Comparison of ENCODE assay signal across 26 cellular contexts in genomic region chr1:83764209-83764608, GRCh38.
DNase-seq lines count a peak whose midpoint lies in the region; ATAC-seq, FAIRE-seq and TF ChIP-seq lines count a peak whose summit lies in the region.
"Had no signal": no experiment of that assay in that cellular context is flagged by ENCODE, and none has a peak within 500 bp of the region (broad histone marks: within the 10 kb centered on the region; RNA-seq: fewer than 3 reads in every experiment).

No MANE protein-coding gene starts in this region.

- no peak for DNase-seq in GM12891 (ENCODE audit: insufficient read length, low spot score)
- peak; percentile 5 for DNase-seq in NCI-H69 (lab: John Stamatoyannopoulos, UW)
- DNase-seq in stimulated activated CD4-positive, alpha-beta T cell treated with anti-CD3 and anti-CD28 coated beads, Interleukin-2, amount 100 ng/mL, for 48 hours = no peak
- DNase-seq in DMS53 (lab: John Stamatoyannopoulos, UW) = no peak
- no peak for DNase-seq in 8988T
- DNase-seq: activated CD8-positive, alpha-beta T cell treated with anti-CD3 and anti-CD28 coated beads, Interleukin-2, amount 10 ng/mL, durations not matched to agents 7 days and 5 days; activated naive CD4-positive, alpha-beta T cell treated with anti-CD3 and anti-CD28 coated beads, Interleukin-2, amount 10 ng/mL, durations not matched to agents 7 days and 5 days; adrenal gland; CD8-positive, alpha-beta memory T cell; DMS153; gastrocnemius medialis; H7; hippocampal formation; left colon; NCI-H1436 treated with DMSO at 0.1 percent for 48 hours; NCI-H2081 treated with DMSO at 0.1 percent for 48 hours; ovary; stimulated activated naive CD8-positive, alpha-beta T cell treated with anti-CD3 and anti-CD28 coated beads, Interleukin-15, Interleukin-2, amounts not matched to agents 100 U/mL and 50 U/mL, for 24 hours; T-helper 2 cell; uterus had no signal

- H3K36me3 ChIP-seq in endocrine pancreas (ENCODE audit: control insufficient read depth, insufficient read depth, low read length) (no peaks in the 10 kb centered on the region), neuron (ENCODE audit: insufficient read depth, low read length) (no peaks in the 10 kb centered on the region)
- H3K36me3 ChIP-seq: adrenal gland, gastrocnemius medialis, ovary, uterus had no signal

- peak overlapping the region; percentile 32 for H2AFZ ChIP-seq in neuron (ENCODE audit: low read depth, low read length)

- peak; percentile 83 for FAIRE-seq in GM12891 (lab: Jason Lieb, UNC)

- peaks cover 4% of the 10 kb centered on the region for H3K4me1 ChIP-seq in endocrine pancreas (ENCODE audit: control insufficient read depth, insufficient read depth, low read length)
- H3K4me1 ChIP-seq in neuron (ENCODE audit: insufficient read depth, low read length) = peaks cover 15% of the 10 kb centered on the region
- H3K4me1 ChIP-seq: adrenal gland, gastrocnemius medialis, uterus had no signal

- H3K9me3 ChIP-seq in endocrine pancreas (ENCODE audit: control insufficient read depth, low read length) (no peaks in the 10 kb centered on the region), neuron (ENCODE audit: low read length) (no peaks in the 10 kb centered on the region)
- H3K9me3 ChIP-seq: adrenal gland, gastrocnemius medialis, ovary, uterus had no signal

- no peak for ATAC-seq in HG02623 (IDR thresholded peaks at IDR 0.05; ENCODE audit: unreplicated experiment)
- ATAC-seq: activated CD8-positive, alpha-beta T cell treated with anti-CD3 and anti-CD28 coated beads, Interleukin-2, amount 10 ng/mL, durations not matched to agents 7 days and 5 days; activated T-helper 17 cell treated with anti-CD3 and anti-CD28 coated beads, Interleukin-2, amount 50 U/mL, for 72 hours; gastrocnemius medialis; left colon; natural killer cell treated with Interleukin-12 subunit alpha and Interleukin-12 subunit beta and Interleukin-15 and Interleukin-18, amount 100 ng/mL, for 72 hours; stimulated activated naive CD8-positive, alpha-beta T cell treated with anti-CD3 and anti-CD28 coated beads, Interleukin-15, Interleukin-2, amounts not matched to agents 100 U/mL and 50 U/mL, for 24 hours had no signal

- no peaks in the 10 kb centered on the region for H3K27me3 ChIP-seq in endocrine pancreas (ENCODE audit: control insufficient read depth, insufficient read depth, low read length)
- no peaks in the 10 kb centered on the region for H3K27me3 ChIP-seq in neuron (ENCODE audit: insufficient read depth, low read length)
- H3K27me3 ChIP-seq: adrenal gland, gastrocnemius medialis, ovary, uterus had no signal

- H3K9ac ChIP-seq in endocrine pancreas (ENCODE audit: control insufficient read depth, insufficient read depth, low read length) = no peak overlapping the region

- no peak for TF ChIP-seq POLR2A in GM12891 (IDR thresholded peaks at IDR 0.05; ENCODE audit: low read depth, low read length)

- peak overlapping the region; percentile 24 for H3K4me3 ChIP-seq in endocrine pancreas (ENCODE audit: control insufficient read depth, insufficient read depth, low read length)
- no peak overlapping the region for H3K4me3 ChIP-seq in neuron (ENCODE audit: low read length)
- H3K4me3 ChIP-seq: adrenal gland, gastrocnemius medialis, ovary, smooth muscle cell, uterus had no signal

TF ChIP-seq in GM12891, 5 proteins besides CTCF, POLR2A, EP300 and RAD21:
- TF ChIP-seq TAF1 (IDR thresholded peaks at IDR 0.05; ENCODE audit: low read depth, low read length) (no peak), PAX5 (IDR thresholded peaks at IDR 0.05; ENCODE audit: insufficient read depth, low read length, severe bottlenecking) (no peak), POLR2AphosphoS5 (IDR thresholded peaks at IDR 0.05; ENCODE audit: low read depth, low read length) (no peak), SPI1 (IDR thresholded peaks at IDR 0.05; ENCODE audit: low read depth, low read length) (no peak), POU2F2 (IDR thresholded peaks at IDR 0.05; ENCODE audit: low read depth, low read length) (no peak)
